ENCODE assay signal across 26 cellular contexts in genomic region chr15:48147358-48147757, GRCh38. TPM values are rescaled to one million over a fixed set of nuclear protein-coding genes. Genes with fewer than 3 reads are reported as not detected.
"Had no signal": no experiment of that assay in that cellular context is flagged by ENCODE, and none has a peak within 500 bp of the region (broad histone marks: within the 10 kb centered on the region; RNA-seq: fewer than 3 reads in every experiment).

No MANE protein-coding gene starts in this region.

- H3K27me3 Mint-ChIP-seq: effector memory CD8-positive, alpha-beta T cell had no signal

- H3K9me3 ChIP-seq: esophagus muscularis mucosa, gastroesophageal sphincter, mucosa of descending colon, sigmoid colon, stomach, thoracic aorta, transverse colon had no signal

- H3K4me3 ChIP-seq: esophagus muscularis mucosa, gastroesophageal sphincter, mucosa of descending colon, sigmoid colon, skin epidermis, stomach, thoracic aorta, transverse colon had no signal

- H3K27ac ChIP-seq: epithelial cell of prostate, esophagus muscularis mucosa, sigmoid colon, skin epidermis, stomach, transverse colon had no signal

- H3K36me3 ChIP-seq: transverse colon had no signal

- H3K4me3 Mint-ChIP-seq: effector memory CD8-positive, alpha-beta T cell; immature natural killer cell; natural killer cell; neural crest cell had no signal

- H3K27me3 ChIP-seq: esophagus muscularis mucosa, gastroesophageal sphincter, sigmoid colon, stomach, transverse colon had no signal

- H3K9me3 Mint-ChIP-seq: effector memory CD8-positive, alpha-beta T cell; natural killer cell; neural crest cell had no signal

- H3K4me1 Mint-ChIP-seq: natural killer cell had no signal

- ATAC-seq: effector memory CD8-positive, alpha-beta T cell; gastroesophageal sphincter; mucosa of descending colon; natural killer cell had no signal

- H3K36me3 Mint-ChIP-seq: natural killer cell had no signal

- DNase-seq: effector memory CD8-positive, alpha-beta T cell; foreskin fibroblast; immature natural killer cell; mammary epithelial cell; mucosa of descending colon; natural killer cell; posterior cingulate gyrus; sigmoid colon; stimulated activated CD4-positive, alpha-beta T cell treated with anti-CD3 and anti-CD28 coated beads, Interleukin-2, amount 100 ng/mL, for 24 hours; stimulated activated CD4-positive, alpha-beta T cell treated with anti-CD3 and anti-CD28 coated beads, Interleukin-4, amount 100 ng/mL, for 4 hours; stimulated activated naive CD4-positive, alpha-beta T cell; stomach; substantia nigra; transverse colon had no signal

- H3K27ac Mint-ChIP-seq: effector memory CD8-positive, alpha-beta T cell; immature natural killer cell; natural killer cell had no signal

RNA-seq across cellular contexts. Expression of gene SLC24A5, which starts 26.6 kb away (rescaled TPM):
- total RNA-seq: esophagus muscularis mucosa, gastroesophageal sphincter, kidney epithelial cell, liver, mammary epithelial cell, mesenteric fat pad, mucosa of descending colon, natural killer cell, neural crest cell, osteocyte, pulmonary artery endothelial cell, stomach, thoracic aorta, transverse colon, ureter had no signal
- polyA plus RNA-seq: immature natural killer cell, liver, mammary epithelial cell, sigmoid colon had no signal

RNA-seq across cellular contexts. Expression of gene CTXN2, which starts 44.1 kb away (rescaled TPM):
- total RNA-seq: gastroesophageal sphincter, kidney epithelial cell, liver, mammary epithelial cell, mesenteric fat pad, natural killer cell, osteocyte, thoracic aorta, transverse colon, ureter had no signal
- polyA plus RNA-seq: immature natural killer cell, liver, mammary epithelial cell had no signal

RNA-seq across cellular contexts. Expression of gene SLC12A1, which starts 58.7 kb away (rescaled TPM):
- total RNA-seq: esophagus muscularis mucosa, gastroesophageal sphincter, kidney epithelial cell, mammary epithelial cell, mesenteric fat pad, mucosa of descending colon, natural killer cell, osteocyte, pulmonary artery endothelial cell, sigmoid colon, transverse colon, ureter had no signal
- polyA plus RNA-seq: immature natural killer cell, mammary epithelial cell, stomach had no signal
